8 cellular contexts compared by ENCODE assay signal in genomic region chr12:48814313-48815280, GRCh38. TPM values are rescaled to one million over a fixed set of nuclear protein-coding genes. Genes with fewer than 3 reads are reported as not detected.
DNase-seq lines count a peak whose midpoint lies in the region; ATAC-seq and TF ChIP-seq lines count a peak whose summit lies in the region.

No MANE protein-coding gene starts in this region.

- no peaks in the 10 kb centered on the region for H3K36me3 ChIP-seq in colonic mucosa
- H3K36me3 ChIP-seq in left lung: no peaks in the 10 kb centered on the region

- peak; percentile 100 for TF ChIP-seq CTCF in GM13976 (IDR thresholded peaks at IDR 0.05; ENCODE audit: borderline replicate concordance, control extremely low read depth, extremely low read depth, insufficient read depth, missing control alignments)
- TF ChIP-seq CTCF in colonic mucosa (IDR thresholded peaks at IDR 0.05): peak; percentile 99
- TF ChIP-seq CTCF in left lung (IDR thresholded peaks at IDR 0.05): peak; percentile 99

- DNase-seq in A172 (ENCODE audit: low spot score): peak; percentile 49
- peak; percentile 97 for DNase-seq in GM13976 (ENCODE audit: low spot score)
- peak; percentile 10 for DNase-seq in NCI-H2029 treated with DMSO at 0.1 percent for 48 hours (lab: John Stamatoyannopoulos, UW)
- peak; percentile 58 to 68 for DNase-seq in activated CD4-positive, alpha-beta T cell treated with anti-CD3 and anti-CD28 coated beads for 24 hours (ENCODE audit: low read depth in 2 of 2)
- DNase-seq in colonic mucosa: peak; percentile 92
- DNase-seq in left lung: peak; percentile 87 to 98
- peak; percentile 76 for DNase-seq in stimulated activated CD4-positive, alpha-beta T cell treated with anti-CD3 and anti-CD28 coated beads, Interleukin-4, amount 100 ng/mL, for 24 hours

- H3K27me3 ChIP-seq in colonic mucosa (no peaks in the 10 kb centered on the region), left lung (peaks cover 0 to 31% of the 10 kb centered on the region in 2 donors)

- H3K4me1 ChIP-seq in colonic mucosa (peaks cover 8% of the 10 kb centered on the region), left lung (peaks cover 33 to 40% of the 10 kb centered on the region in 2 donors)

- intact Hi-C loops in colonic mucosa (cut with DNase I) (no loop called here), left lung (cut with DNase I) (no loop called here)

- H3K9me3 ChIP-seq in colonic mucosa (no peaks in the 10 kb centered on the region), left lung (no peaks in the 10 kb centered on the region)

- peak overlapping the region; percentile 89 for H3K27ac ChIP-seq in colonic mucosa
- peak overlapping the region; percentile 82 to 89 for H3K27ac ChIP-seq in left lung

- H3K9ac ChIP-seq in colonic mucosa (ENCODE audit: low read depth in 2 of 2, low read length in 2 of 2): peak overlapping the region; percentile 92 to 94

- ATAC-seq in HG02884 (IDR thresholded peaks at IDR 0.05; ENCODE audit: unreplicated experiment): peak; percentile 71
- ATAC-seq in left lung: peak; percentile 90

- in situ Hi-C loops in GM13976 (cut with MboI; ENCODE audit: low sequenced_read_pairs, unreplicated experiment): no loop called here

- H3K4me3 ChIP-seq in colonic mucosa (peak overlapping the region; percentile 60), left lung (peak overlapping the region; percentile 89 to 90)

RNA-seq across cellular contexts. Expression of gene CACNB3, which starts 3.7 kb away (rescaled TPM):
- 11.7 and 20.4 TPM in 2 replicates for total RNA-seq in A172 (2014; rRNA removed; shearing (Covaris generic))
- total RNA-seq in colonic mucosa: 10 to 100 TPM; 23.4 to 54.5 TPM
- total RNA-seq in left lung: 10 to 100 TPM; 26.4 to 42.5 TPM

RNA-seq across cellular contexts. Expression of gene ADCY6, which starts 25.7 kb away (rescaled TPM):
- 13.1 and 14.5 TPM in 2 replicates for total RNA-seq in A172 (2014; rRNA removed; shearing (Covaris generic))
- total RNA-seq in colonic mucosa (100 to 1,000 TPM in 1 of 2 donors, 10 to 100 TPM in 1; 84.7 to 121 TPM), left lung (10 to 100 TPM; 33.0 to 54.0 TPM)

RNA-seq across cellular contexts. Expression of gene DDX23, which starts 37.4 kb away (rescaled TPM):
- 105 and 114 TPM in 2 replicates for total RNA-seq in A172 (2014; rRNA removed; shearing (Covaris generic))
- total RNA-seq in colonic mucosa (100 to 1,000 TPM in 1 of 2 donors, 10 to 100 TPM in 1; 87.2 to 150 TPM), left lung (10 to 100 TPM; 66.5 to 74.9 TPM)

RNA-seq across cellular contexts. Expression of gene RND1, which starts 51.1 kb away (rescaled TPM):
- total RNA-seq in A172 (2014; rRNA removed; shearing (Covaris generic)): 0.12 and 0.24 TPM in 2 replicates
- 1 to 10 TPM; 2.5 to 3.4 TPM for total RNA-seq in colonic mucosa
- total RNA-seq in left lung: 10 to 100 TPM in 1 of 2 donors, 1 to 10 TPM in 1; 4.0 to 28.1 TPM

Comparison
In these comparisons a context has a peak if more than half of its experiments do, and no peak if none do; other contexts are left out.
1. Peak in every context shown above with its lines: DNase-seq, ATAC-seq, H3K4me3 ChIP-seq and H3K27ac ChIP-seq.
2. DNase-seq: peak in every context shown above with its lines; median percentile 97 in GM13976; 92 in left lung; 92 in colonic mucosa; 76 in stimulated activated CD4-positive, alpha-beta T cell treated with anti-CD3 and anti-CD28 coated beads, Interleukin-4, amount 100 ng/mL, for 24 hours; 63 in activated CD4-positive, alpha-beta T cell treated with anti-CD3 and anti-CD28 coated beads for 24 hours; 49 in A172; 10 in NCI-H2029 treated with DMSO at 0.1 percent for 48 hours.